Comparison of ENCODE assay signal across 19 cellular contexts in the genomic region with DNA sequence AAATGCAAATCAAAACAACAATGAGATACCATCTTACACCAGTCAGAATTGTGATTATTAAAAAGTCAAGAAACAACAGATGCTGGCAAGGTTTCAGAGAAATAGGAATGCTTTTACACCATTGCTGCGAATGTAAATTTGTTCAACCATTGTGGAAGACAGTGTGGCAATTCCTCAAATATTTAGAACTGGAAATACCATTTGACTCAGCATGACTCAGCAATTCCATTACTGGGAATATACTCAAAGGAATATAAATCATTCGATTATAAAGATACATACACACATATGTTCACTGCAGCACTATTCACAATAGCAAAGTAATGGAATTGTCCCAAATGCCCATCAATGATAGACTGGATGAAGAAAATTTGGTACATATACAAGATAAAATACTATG.
DNase-seq lines count a peak whose midpoint lies in the region; ATAC-seq and TF ChIP-seq lines count a peak whose summit lies in the region.
"Had no signal": no experiment of that assay in that cellular context is flagged by ENCODE, and none has a peak within 500 bp of the region (broad histone marks: within the 10 kb centered on the region; RNA-seq: fewer than 3 reads in every experiment).

No MANE protein-coding gene starts in this region.

- intact Hi-C loops in uterus (cut with DNase I; ENCODE audit: low total_unique reads) (no loop called here), heart left ventricle (cut with DNase I) (no loop called here)

- TF ChIP-seq CTCF in AG10803 (conservative IDR thresholded peaks at IDR 0.05; ENCODE audit: low read length), result no peak
- no peak for TF ChIP-seq CTCF in brain microvascular endothelial cell (IDR thresholded peaks at IDR 0.05; ENCODE audit: low read depth, low read length, missing control alignments)
- TF ChIP-seq CTCF in uterus (IDR thresholded peaks at IDR 0.05), result no peak
- TF ChIP-seq CTCF in heart left ventricle (IDR thresholded peaks at IDR 0.05), result no peak

- WGBS in heart left ventricle, 4 donors, result 91 to 97% (median 94%) methylated on average over 2 of the region's 2 CpGs

- H3K4me1 ChIP-seq in uterus (no peaks in the 10 kb centered on the region), heart left ventricle (no peaks in the 10 kb centered on the region)
- H3K4me1 ChIP-seq: esophagus squamous epithelium, lower lobe of right lung, right atrium auricular region had no signal

- H3K27ac ChIP-seq in brain microvascular endothelial cell (peak overlapping the region; percentile 21), uterus (no peak overlapping the region), heart left ventricle (no peak overlapping the region)
- H3K27ac ChIP-seq: esophagus squamous epithelium, lower lobe of right lung, right atrium auricular region had no signal

- H3K27me3 ChIP-seq in brain microvascular endothelial cell (replicated peaks) (no peaks in the 10 kb centered on the region), uterus (no peaks in the 10 kb centered on the region), H7 (ENCODE audit: control insufficient read depth, insufficient read depth, low read length) (no peaks in the 10 kb centered on the region), heart left ventricle (no peaks in the 10 kb centered on the region)
- H3K27me3 ChIP-seq: esophagus squamous epithelium, right atrium auricular region had no signal

- no peak for ATAC-seq in HG03045 (IDR thresholded peaks at IDR 0.05; ENCODE audit: unreplicated experiment)
- no peak for ATAC-seq in heart left ventricle
- ATAC-seq: lower lobe of right lung, natural killer cell had no signal

- in situ Hi-C loops in brain microvascular endothelial cell (cut with HindIII; ENCODE audit: low pct_ligation_motif_present, low sequenced_read_pairs), result no loop called here

- no peak overlapping the region for H3K4me3 ChIP-seq in AG10803 (ENCODE audit: low read length)
- H3K4me3 ChIP-seq in brain microvascular endothelial cell (ENCODE audit: low read depth, low read length), result no peak overlapping the region
- no peak overlapping the region for H3K4me3 ChIP-seq in uterus
- no peak overlapping the region for H3K4me3 ChIP-seq in H7 (ENCODE audit: insufficient read depth, low read depth, low read length)
- no peak overlapping the region for H3K4me3 ChIP-seq in heart left ventricle
- H3K4me3 ChIP-seq: esophagus squamous epithelium, lower lobe of right lung, right atrium auricular region had no signal

- TF ChIP-seq POLR2A in uterus (IDR thresholded peaks at IDR 0.05) (no peak), heart left ventricle (IDR thresholded peaks at IDR 0.05) (no peak)

- H3K9me3 ChIP-seq in uterus, result no peaks in the 10 kb centered on the region
- H3K9me3 ChIP-seq in heart left ventricle, result no peaks in the 10 kb centered on the region
- H3K9me3 ChIP-seq: esophagus squamous epithelium, lower lobe of right lung, right atrium auricular region had no signal

- peak; percentile 80 for DNase-seq in AG10803 (ENCODE audit: low read depth)
- DNase-seq in M059J (ENCODE audit: low read depth), result peak; percentile 75
- DNase-seq in brain microvascular endothelial cell, result peak; percentile 57
- DNase-seq in glomerular visceral epithelial cell (ENCODE audit: extremely low spot score), result peak; percentile 18
- no peak for DNase-seq in uterus
- DNase-seq in H7, result no peak
- no peak for DNase-seq in heart left ventricle
- DNase-seq: activated CD4-positive, alpha-beta T cell treated with anti-CD3 and anti-CD28 coated beads, Interleukin-2, amount 10 ng/mL, durations not matched to agents 7 days and 5 days; activated T-cell treated with anti-CD3 and anti-CD28 coated beads, Interleukin-2, amount 50 U/mL, for 24 hours; esophagus squamous epithelium; KG1; lower lobe of right lung; natural killer cell; NCI-H1417 treated with DMSO at 0.1 percent for 48 hours; NCI-H2227 treated with DMSO at 0.1 percent for 48 hours; SHP77 treated with DMSO at 0.1 percent for 48 hours; stimulated activated CD4-positive, alpha-beta T cell treated with anti-CD3 and anti-CD28 coated beads, Interleukin-1b, Interleukin-23, amount 100 ng/mL, for 48 hours had no signal

- H3K36me3 ChIP-seq in brain microvascular endothelial cell (replicated peaks) (no peaks in the 10 kb centered on the region), uterus (no peaks in the 10 kb centered on the region), H7 (replicated peaks; ENCODE audit: control insufficient read depth, insufficient read depth, low read length) (no peaks in the 10 kb centered on the region), heart left ventricle (no peaks in the 10 kb centered on the region)
- H3K36me3 ChIP-seq: esophagus squamous epithelium, lower lobe of right lung, right atrium auricular region had no signal

Comparison
In these comparisons a context has a peak if more than half of its experiments do, and no peak if none do; other contexts are left out.
1. DNase-seq: peak in AG10803 (single experiment), M059J (single experiment), brain microvascular endothelial cell (single experiment) and glomerular visceral epithelial cell (single experiment); none in uterus (0 of 2), H7 (single experiment) and heart left ventricle (0 of 5).